In the genomic region with DNA sequence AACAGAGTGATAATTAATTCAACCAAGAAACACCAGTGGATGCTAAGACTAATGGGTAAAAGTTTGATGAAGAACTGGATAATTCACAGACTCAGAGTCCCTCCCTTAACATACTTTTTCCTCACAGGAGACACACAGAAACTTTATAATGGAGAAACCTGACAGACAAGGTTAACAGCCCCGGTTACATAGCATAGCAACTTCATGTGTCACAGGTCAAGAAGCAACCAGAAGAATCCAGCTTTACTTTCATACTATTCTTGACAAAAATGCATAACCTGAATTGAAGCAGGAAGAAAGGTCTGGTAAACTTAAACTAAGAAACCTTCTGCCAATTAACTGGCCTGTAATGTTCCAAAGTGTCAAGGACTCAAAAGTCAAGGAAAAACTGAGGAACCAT, we compare ENCODE assay signal across 14 cellular contexts.
"Had no signal": no experiment of that assay in that cellular context is flagged by ENCODE, and none has a peak within 500 bp of the region (broad histone marks: within the 10 kb centered on the region; RNA-seq: fewer than 3 reads in every experiment).

No MANE protein-coding gene starts in this region.

- H3K27me3 ChIP-seq: gastroesophageal sphincter, neutrophil, stomach, transverse colon had no signal

- H3K4me1 Mint-ChIP-seq: naive thymus-derived CD4-positive, alpha-beta T cell had no signal

- H3K36me3 ChIP-seq: gastroesophageal sphincter, neutrophil, stomach, thoracic aorta, transverse colon had no signal

- DNase-seq: cerebellar nuclear complex; glutamatergic neuron; kidney; naive thymus-derived CD4-positive, alpha-beta T cell; psoas muscle; stimulated activated CD4-positive, alpha-beta T cell treated with anti-CD3 and anti-CD28 coated beads, Interleukin-2, amount 100 ng/mL, for 24 hours; stimulated activated naive CD4-positive, alpha-beta T cell; stomach; substantia nigra; transverse colon had no signal

- H3K27ac Mint-ChIP-seq: dendritic cell treated with granulocyte-macrophage colony-stimulating factor and Interleukin-4, amounts not matched to agents 40 ng/mL and 50 ng/mL, for 4 days; naive thymus-derived CD4-positive, alpha-beta T cell had no signal

- H3K4me3 Mint-ChIP-seq: dendritic cell treated with granulocyte-macrophage colony-stimulating factor and Interleukin-4, amounts not matched to agents 40 ng/mL and 50 ng/mL, for 4 days; naive thymus-derived CD4-positive, alpha-beta T cell had no signal

- H3K27me3 Mint-ChIP-seq: dendritic cell treated with granulocyte-macrophage colony-stimulating factor and Interleukin-4, amounts not matched to agents 40 ng/mL and 50 ng/mL, for 4 days had no signal

- H3K4me3 ChIP-seq: gastroesophageal sphincter, psoas muscle, stomach, thoracic aorta, transverse colon had no signal
